ENCODE assay signal across 8 cellular contexts in the genomic region with DNA sequence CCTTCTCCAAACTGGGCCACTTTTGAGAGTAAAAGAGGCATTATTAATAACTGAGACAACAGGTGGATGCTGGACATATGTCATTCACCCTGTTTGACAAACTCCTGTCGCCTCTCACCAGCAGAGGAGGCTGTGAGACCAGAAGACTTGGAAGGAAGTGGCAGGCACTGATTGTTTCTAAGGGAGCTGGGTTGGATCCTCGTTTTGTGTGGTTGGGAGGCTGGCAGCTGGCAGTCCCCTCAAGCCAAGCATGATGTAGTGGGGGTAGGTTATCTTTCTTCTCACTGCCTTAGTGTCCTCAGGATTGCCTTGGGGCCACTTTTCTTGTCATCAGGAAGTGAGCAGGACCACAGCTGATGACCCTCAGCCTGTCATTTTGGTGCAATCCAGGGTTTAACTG.
DNase-seq lines count a peak whose midpoint lies in the region; ATAC-seq and TF ChIP-seq lines count a peak whose summit lies in the region.

No MANE protein-coding gene starts in this region.

- no peak overlapping the region for H3K27ac Mint-ChIP-seq in stimulated activated memory B cell treated with anti-CD40 and anti-IgM and Interleukin-4, amounts not matched to agents 10 μg/mL and 1 μg/mL and 100 μg/mL, for 72 hours
- no peak overlapping the region for H3K27ac Mint-ChIP-seq in activated CD8-positive, alpha-beta memory T cell treated with anti-CD3 and anti-CD28 coated beads, Interleukin-2, amount 10 ng/mL, durations not matched to agents 7 days and 5 days

- H3K9me3 Mint-ChIP-seq in stimulated activated memory B cell treated with anti-CD40 and anti-IgM and Interleukin-4, amounts not matched to agents 10 μg/mL and 1 μg/mL and 100 μg/mL, for 72 hours = no peaks in the 10 kb centered on the region
- H3K9me3 Mint-ChIP-seq in activated CD8-positive, alpha-beta memory T cell treated with anti-CD3 and anti-CD28 coated beads, Interleukin-2, amount 10 ng/mL, durations not matched to agents 7 days and 5 days (ENCODE audit: low read depth) = no peaks in the 10 kb centered on the region

- no peaks in the 10 kb centered on the region for H3K36me3 Mint-ChIP-seq in stimulated activated memory B cell treated with anti-CD40 and anti-IgM and Interleukin-4, amounts not matched to agents 10 μg/mL and 1 μg/mL and 100 μg/mL, for 72 hours
- no peaks in the 10 kb centered on the region for H3K36me3 Mint-ChIP-seq in activated CD8-positive, alpha-beta memory T cell treated with anti-CD3 and anti-CD28 coated beads, Interleukin-2, amount 10 ng/mL, durations not matched to agents 7 days and 5 days

- no peaks in the 10 kb centered on the region for H3K4me1 Mint-ChIP-seq in stimulated activated memory B cell treated with anti-CD40 and anti-IgM and Interleukin-4, amounts not matched to agents 10 μg/mL and 1 μg/mL and 100 μg/mL, for 72 hours
- no peaks in the 10 kb centered on the region for H3K4me1 Mint-ChIP-seq in activated CD8-positive, alpha-beta memory T cell treated with anti-CD3 and anti-CD28 coated beads, Interleukin-2, amount 10 ng/mL, durations not matched to agents 7 days and 5 days

- TF ChIP-seq CTCF in GM12872 (IDR thresholded peaks at IDR 0.05; ENCODE audit: insufficient read depth, low read depth, low read length) = peak; percentile 89

- DNase-seq in A172 (ENCODE audit: low spot score) = peak; percentile 56
- DNase-seq in SHP77 treated with DMSO at 0.1 percent for 48 hours (lab: John Stamatoyannopoulos, UW) = peak; percentile 13
- DNase-seq in iPS-NIHi7 (ENCODE audit: extremely low spot score) = peak; percentile 60
- DNase-seq in activated CD8-positive, alpha-beta memory T cell treated with anti-CD3 and anti-CD28 coated beads, Interleukin-2, amount 10 ng/mL, durations not matched to agents 7 days and 5 days = no peak

- CTCF ChIA-PET in activated CD8-positive, alpha-beta memory T cell treated with anti-CD3 and anti-CD28 coated beads, Interleukin-2, amount 10 ng/mL, durations not matched to agents 7 days and 5 days (lab: Charles Lee) = no interaction called here

- no peak for ATAC-seq in stimulated activated memory B cell treated with anti-CD40 and anti-IgM and Interleukin-4, amounts not matched to agents 10 μg/mL and 1 μg/mL and 100 μg/mL, for 72 hours
- ATAC-seq in GM21381 (IDR thresholded peaks at IDR 0.05; ENCODE audit: unreplicated experiment) (no peak), GM18907 (IDR thresholded peaks at IDR 0.05; ENCODE audit: unreplicated experiment) (no peak)
- no peak for ATAC-seq in activated CD8-positive, alpha-beta memory T cell treated with anti-CD3 and anti-CD28 coated beads, Interleukin-2, amount 10 ng/mL, durations not matched to agents 7 days and 5 days

- H3K27me3 Mint-ChIP-seq in stimulated activated memory B cell treated with anti-CD40 and anti-IgM and Interleukin-4, amounts not matched to agents 10 μg/mL and 1 μg/mL and 100 μg/mL, for 72 hours = no peaks in the 10 kb centered on the region
- H3K27me3 Mint-ChIP-seq in activated CD8-positive, alpha-beta memory T cell treated with anti-CD3 and anti-CD28 coated beads, Interleukin-2, amount 10 ng/mL, durations not matched to agents 7 days and 5 days = no peaks in the 10 kb centered on the region

- no peak overlapping the region for H3K4me3 Mint-ChIP-seq in stimulated activated memory B cell treated with anti-CD40 and anti-IgM and Interleukin-4, amounts not matched to agents 10 μg/mL and 1 μg/mL and 100 μg/mL, for 72 hours
- no peak overlapping the region for H3K4me3 Mint-ChIP-seq in activated CD8-positive, alpha-beta memory T cell treated with anti-CD3 and anti-CD28 coated beads, Interleukin-2, amount 10 ng/mL, durations not matched to agents 7 days and 5 days
